Comparison of ENCODE assay signal across 1 cellular context in the genomic region with DNA sequence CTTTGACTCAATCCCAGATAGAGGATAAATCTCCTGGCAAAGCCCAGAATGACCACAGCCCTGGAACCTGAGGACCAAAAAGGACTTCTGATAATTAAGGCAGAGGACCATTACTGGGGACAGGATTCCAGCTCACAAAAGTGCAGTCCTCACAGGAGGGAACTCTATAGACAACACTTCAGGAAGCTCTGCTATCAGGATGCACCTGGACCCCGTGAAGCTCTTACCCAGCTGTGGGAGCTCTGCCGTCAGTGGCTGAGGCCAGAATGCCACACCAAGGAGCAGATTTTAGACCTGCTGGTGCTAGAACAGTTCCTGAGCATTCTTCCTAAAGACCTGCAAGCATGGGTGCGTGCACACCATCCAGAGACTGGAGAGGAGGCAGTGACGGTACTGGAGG.
TF ChIP-seq lines count a peak whose summit lies in the region.

No MANE protein-coding gene starts in this region.

TF ChIP-seq in HCT116, 20 proteins besides CTCF, POLR2A, EP300 and RAD21:
- TF ChIP-seq ZNF274 (IDR thresholded peaks at IDR 0.05; ENCODE audit: low read depth, low read length) (no peak), ZBTB33 (IDR thresholded peaks at IDR 0.05; ENCODE audit: extremely low read depth, insufficient replicate concordance, low read length) (no peak), ATF3 (IDR thresholded peaks at IDR 0.05) (no peak), ZFX (IDR thresholded peaks at IDR 0.05) (no peak), YY1 (IDR thresholded peaks at IDR 0.05; ENCODE audit: extremely low read depth, insufficient replicate concordance, low read depth, low read length) (no peak), CBX3 (IDR thresholded peaks at IDR 0.05; ENCODE audit: low read depth) (no peak)
- TF ChIP-seq, protein P1, sequence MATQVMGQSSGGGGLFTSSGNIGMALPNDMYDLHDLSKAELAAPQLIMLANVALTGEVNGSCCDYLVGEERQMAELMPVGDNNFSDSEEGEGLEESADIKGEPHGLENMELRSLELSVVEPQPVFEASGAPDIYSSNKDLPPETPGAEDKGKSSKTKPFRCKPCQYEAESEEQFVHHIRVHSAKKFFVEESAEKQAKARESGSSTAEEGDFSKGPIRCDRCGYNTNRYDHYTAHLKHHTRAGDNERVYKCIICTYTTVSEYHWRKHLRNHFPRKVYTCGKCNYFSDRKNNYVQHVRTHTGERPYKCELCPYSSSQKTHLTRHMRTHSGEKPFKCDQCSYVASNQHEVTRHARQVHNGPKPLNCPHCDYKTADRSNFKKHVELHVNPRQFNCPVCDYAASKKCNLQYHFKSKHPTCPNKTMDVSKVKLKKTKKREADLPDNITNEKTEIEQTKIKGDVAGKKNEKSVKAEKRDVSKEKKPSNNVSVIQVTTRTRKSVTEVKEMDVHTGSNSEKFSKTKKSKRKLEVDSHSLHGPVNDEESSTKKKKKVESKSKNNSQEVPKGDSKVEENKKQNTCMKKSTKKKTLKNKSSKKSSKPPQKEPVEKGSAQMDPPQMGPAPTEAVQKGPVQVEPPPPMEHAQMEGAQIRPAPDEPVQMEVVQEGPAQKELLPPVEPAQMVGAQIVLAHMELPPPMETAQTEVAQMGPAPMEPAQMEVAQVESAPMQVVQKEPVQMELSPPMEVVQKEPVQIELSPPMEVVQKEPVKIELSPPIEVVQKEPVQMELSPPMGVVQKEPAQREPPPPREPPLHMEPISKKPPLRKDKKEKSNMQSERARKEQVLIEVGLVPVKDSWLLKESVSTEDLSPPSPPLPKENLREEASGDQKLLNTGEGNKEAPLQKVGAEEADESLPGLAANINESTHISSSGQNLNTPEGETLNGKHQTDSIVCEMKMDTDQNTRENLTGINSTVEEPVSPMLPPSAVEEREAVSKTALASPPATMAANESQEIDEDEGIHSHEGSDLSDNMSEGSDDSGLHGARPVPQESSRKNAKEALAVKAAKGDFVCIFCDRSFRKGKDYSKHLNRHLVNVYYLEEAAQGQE (IDR thresholded peaks at IDR 0.05; ENCODE audit: low read depth), result no peak
